ENCODE assay signal across 8 cellular contexts in the genomic region with DNA sequence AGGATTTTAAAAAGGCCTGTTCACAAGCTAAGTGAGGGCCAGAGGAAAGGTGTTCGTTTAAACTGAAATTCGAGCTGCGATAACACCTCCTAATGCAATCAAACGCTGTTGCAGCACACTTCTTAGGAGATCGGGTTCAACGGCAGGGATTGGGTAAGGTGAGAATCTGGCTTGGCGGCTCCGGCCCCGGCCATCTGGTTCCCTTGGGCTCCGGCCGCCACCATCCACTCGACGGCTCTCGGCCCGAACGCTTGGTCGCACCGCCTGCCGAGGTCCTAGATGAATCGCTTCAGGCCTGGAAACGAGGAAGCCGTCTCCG. TPM values are rescaled to one million over a fixed set of nuclear protein-coding genes. Genes with fewer than 3 reads are reported as not detected.
DNase-seq lines count a peak whose midpoint lies in the region; ATAC-seq, FAIRE-seq and TF ChIP-seq lines count a peak whose summit lies in the region.

No MANE protein-coding gene starts in this region.

- H3K4ac ChIP-seq in H1 (replicated peaks; ENCODE audit: insufficient read length, low read depth, low read length): peak overlapping the region; percentile 99

- CTCF ChIA-PET in PC-3 (lab: Charles Lee) (no interaction called here), H1 (lab: Charles Lee; ENCODE audit: partially characterized antibody) (interaction anchor here (1.3 kb wide), 1 partner anchor 10 kb away, joined by 3 read pairs; no protein-coding TSS in a partner anchor)
- CTCF ChIA-PET in naive thymus-derived CD4-positive, alpha-beta T cell (lab: Charles Lee): interaction anchor here (0.9 kb wide), 1 partner anchor 39 kb away, joined by 3 read pairs; a partner anchor contains a TSS

- no peaks in the 10 kb centered on the region for H3K9me3 Mint-ChIP-seq in CD4-positive, CD25-positive, alpha-beta regulatory T cell
- H3K9me3 Mint-ChIP-seq in naive thymus-derived CD4-positive, alpha-beta T cell: peaks cover 0 to 4% (median 0%) of the 10 kb centered on the region in 11 donors

- no peaks in the 10 kb centered on the region for H3K79me1 ChIP-seq in H1 (ENCODE audit: low read depth, low read length)

- H3K56ac ChIP-seq in H1 (replicated peaks; ENCODE audit: insufficient read length, low read depth, low read length): peak overlapping the region; percentile 94

- H2AFZ ChIP-seq in PC-3 (ENCODE audit: low read length) (peak overlapping the region; percentile 78), H1 (ENCODE audit: low read length) (peak overlapping the region; percentile 82)

- H3K18ac ChIP-seq in H1 (ENCODE audit: extremely low read depth, low read length): peak overlapping the region; percentile 94

- H3K36me3 Mint-ChIP-seq in CD4-positive, CD25-positive, alpha-beta regulatory T cell: peaks cover 12% of the 10 kb centered on the region
- peaks cover 0 to 26% (median 8%) of the 10 kb centered on the region in 5 donors for H3K36me3 Mint-ChIP-seq in naive thymus-derived CD4-positive, alpha-beta T cell

- peak; percentile 70 for FAIRE-seq in H1 (lab: Jason Lieb, UNC)
- no peak for FAIRE-seq in RCC 7860 (lab: Jason Lieb, UNC)

- no peaks in the 10 kb centered on the region for H3K9me2 ChIP-seq in PC-3 (replicated peaks; ENCODE audit: low read length)

- H3K9me3 ChIP-seq in CD4-positive, CD25-positive, alpha-beta regulatory T cell (ENCODE audit: control insufficient read depth in 2 of 2, low read length in 2 of 2): no peaks in the 10 kb centered on the region
- H3K9me3 ChIP-seq in PC-3 (ENCODE audit: low read length): no peaks in the 10 kb centered on the region
- no peaks in the 10 kb centered on the region for H3K9me3 ChIP-seq in H1 (ENCODE audit: insufficient read depth in 2 of 2, low read depth in 1 of 2, low read length in 1 of 2)
- H3K9me3 ChIP-seq in naive thymus-derived CD4-positive, alpha-beta T cell (ENCODE audit: control insufficient read depth in 2 of 3, low read length in 3 of 3): no peaks in the 10 kb centered on the region

- peak overlapping the region; percentile 98; the same call in 1 of the 2 replicates for H2BK12ac ChIP-seq in H1 (ENCODE audit: low read depth, low read length)

- POLR2A ChIA-PET in PC-3 (lab: Charles Lee; ENCODE audit: unreplicated experiment) (interaction anchor here (0.5 kb wide), 1 partner anchor 12 kb away, joined by 4 read pairs; no protein-coding TSS in a partner anchor), H1 (lab: Charles Lee; ENCODE audit: partially characterized antibody) (interaction anchor here (0.9 to 1.8 kb wide), 5 partner anchors 9 to 48 kb away, joined by 3 to 14 read pairs (median 5); no protein-coding TSS in a partner anchor)
- POLR2A ChIA-PET in naive thymus-derived CD4-positive, alpha-beta T cell (lab: Charles Lee): interaction anchor here (1.0 to 1.8 kb wide), 4 partner anchors 19 to 39 kb away, joined by 3 to 7 read pairs (median 4); a partner anchor contains a TSS

- H2BK15ac ChIP-seq in H1 (ENCODE audit: low read length): peak overlapping the region; percentile 93

- peaks cover 44% of the 10 kb centered on the region for H3K4me1 ChIP-seq in CD4-positive, CD25-positive, alpha-beta regulatory T cell (ENCODE audit: control insufficient read depth, insufficient read depth, low read length, poor library complexity, severe bottlenecking)
- peaks cover 40% of the 10 kb centered on the region for H3K4me1 ChIP-seq in PC-3 (ENCODE audit: insufficient read depth, low read length)
- H3K4me1 ChIP-seq in H1 (replicated peaks in 1 of 4; ENCODE audit: control insufficient read depth in 3 of 4, insufficient read depth in 4 of 4, low read length in 3 of 4): no peaks in the 10 kb centered on the region; a peak in 1 of 7 replicates
- peaks cover 20 to 22% of the 10 kb centered on the region in 2 donors for H3K4me1 ChIP-seq in naive thymus-derived CD4-positive, alpha-beta T cell (ENCODE audit: control insufficient read depth in 2 of 2, insufficient read depth in 2 of 2, low read length in 2 of 2)

- BruUV-seq in PC-3 (replicated peaks; lab: Mats Ljungman, UMichigan): TSS peak; percentile 79

- intact Hi-C loops in PC-3 (cut with micrococcal nuclease): loop anchor here (1.0 to 5.0 kb wide), 5 partner anchors 39 to 162 kb away; a partner anchor contains a TSS
- intact Hi-C loops in naive thymus-derived CD4-positive, alpha-beta T cell (cut with micrococcal nuclease): loop anchor here (1.0 to 10.0 kb wide), 12 partner anchors 20 to 1086 kb away; a partner anchor contains a TSS

- peak overlapping the region; percentile 99 for H3K27ac Mint-ChIP-seq in CD4-positive, CD25-positive, alpha-beta regulatory T cell
- peak overlapping the region; percentile 96 to 100 (median 99) for H3K27ac Mint-ChIP-seq in naive thymus-derived CD4-positive, alpha-beta T cell

- H4K20me1 ChIP-seq in PC-3 (ENCODE audit: low read length) (0 out of 2 replicates have a peak, but pooled peaks cover 7% of the 10 kb centered on the region), H1 (replicated peaks in 1 of 2; ENCODE audit: control insufficient read depth in 1 of 2, insufficient read depth in 2 of 2, low read length in 2 of 2) (peaks cover 0 to 2% of the 10 kb centered on the region in 2 experiments)

- H3K9ac ChIP-seq in PC-3 (ENCODE audit: low read length) (peak overlapping the region; percentile 98), H1 (replicated peaks in 1 of 4; ENCODE audit: extremely low read depth in 1 of 4, low read depth in 3 of 4, low read length in 3 of 4) (peak overlapping the region; percentile 77 to 98 (median 97))

- peak overlapping the region; percentile 88 for H3K4me3 ChIP-seq in CD4-positive, CD25-positive, alpha-beta regulatory T cell (ENCODE audit: low read depth, low read length)
- peak overlapping the region; percentile 94 for H3K4me3 ChIP-seq in PC-3 (ENCODE audit: low read length)
- peak overlapping the region; percentile 83 to 94 (median 90) for H3K4me3 ChIP-seq in H1 (ENCODE audit: extremely low read depth in 1 of 4, insufficient read depth in 2 of 4, low read depth in 3 of 4, low read length in 4 of 4)
- peak overlapping the region; percentile 93 for H3K4me3 ChIP-seq in naive thymus-derived CD4-positive, alpha-beta T cell (ENCODE audit: low read length)

- peaks cover 64% of the 10 kb centered on the region for H3K79me2 ChIP-seq in PC-3 (ENCODE audit: low read length)
- H3K79me2 ChIP-seq in H1 (ENCODE audit: control insufficient read depth in 1 of 2, insufficient read depth in 2 of 2, low read length in 2 of 2): peaks cover 0 to 53% of the 10 kb centered on the region in 2 experiments; a peak in 3 of 4 replicates

- H2AK5ac ChIP-seq in H1 (ENCODE audit: low read depth, low read length): peak overlapping the region; percentile 96

- H3K14ac ChIP-seq in H1 (ENCODE audit: insufficient read length): no peak overlapping the region

- H2BK20ac ChIP-seq in H1 (ENCODE audit: low read length): no peak overlapping the region

- ATAC-seq in CD4-positive, CD25-positive, alpha-beta regulatory T cell (ENCODE audit: low read depth in 2 of 2): peak; percentile 1 to 5
- ATAC-seq in GM19372 (IDR thresholded peaks at IDR 0.05; ENCODE audit: low read depth, unreplicated experiment): peak; percentile 28
- peak; percentile 21 for ATAC-seq in HG03442 (IDR thresholded peaks at IDR 0.05; ENCODE audit: unreplicated experiment)
- peak; percentile 38 for ATAC-seq in PC-3
- ATAC-seq in naive thymus-derived CD4-positive, alpha-beta T cell: peak; percentile 8

- H3K23ac ChIP-seq in H1 (ENCODE audit: insufficient read length): no peak overlapping the region

- peak overlapping the region; percentile 98 for H4K91ac ChIP-seq in H1 (replicated peaks; ENCODE audit: insufficient read length, low read length)

- peak overlapping the region; percentile 97 for H3K27ac ChIP-seq in CD4-positive, CD25-positive, alpha-beta regulatory T cell (ENCODE audit: insufficient read depth, low read length, poor library complexity, severe bottlenecking)
- H3K27ac ChIP-seq in PC-3 (ENCODE audit: low read length) (peak overlapping the region; percentile 92), H1 (ENCODE audit: low read depth, low read length) (peak overlapping the region; percentile 99)
- peak overlapping the region; percentile 96 for H3K27ac ChIP-seq in naive thymus-derived CD4-positive, alpha-beta T cell (ENCODE audit: low read depth, low read length)

- peak overlapping the region; percentile 99 for H4K8ac ChIP-seq in H1 (ENCODE audit: extremely low read depth, insufficient read depth, low read length)

- peak overlapping the region; percentile 100 for H2BK5ac ChIP-seq in H1 (ENCODE audit: low read depth, low read length)

- peak overlapping the region; percentile 98 for H4K5ac ChIP-seq in H1 (ENCODE audit: insufficient read length, low read depth, low read length)

- no peak for TF ChIP-seq EP300 in H1 (IDR thresholded peaks at IDR 0.05; ENCODE audit: borderline replicate concordance in 1 of 2, low read depth in 2 of 2, low read length in 2 of 2)

- DNase-seq in CD4-positive, CD25-positive, alpha-beta regulatory T cell: no peak
- DNase-seq in PC-3: no peak
- DNase-seq in H1 (ENCODE audit: low read depth in 1 of 2, low spot score in 2 of 2): no peak
- DNase-seq in naive thymus-derived CD4-positive, alpha-beta T cell: peak in 1 of 9 donors; percentile 11
- no peak for DNase-seq in RCC 7860 (ENCODE audit: low spot score)
- no peak for DNase-seq in KG1 (lab: John Stamatoyannopoulos, UW)

- H3K27me3 ChIP-seq in CD4-positive, CD25-positive, alpha-beta regulatory T cell (ENCODE audit: control insufficient read depth, insufficient read depth, low read length): no peaks in the 10 kb centered on the region
- H3K27me3 ChIP-seq in PC-3 (ENCODE audit: low read length) (no peaks in the 10 kb centered on the region), H1 (replicated peaks in 1 of 4; ENCODE audit: control insufficient read depth in 3 of 4, extremely low read depth in 1 of 4, insufficient read depth in 3 of 4, low read length in 3 of 4) (no peaks in the 10 kb centered on the region)
- no peaks in the 10 kb centered on the region for H3K27me3 ChIP-seq in naive thymus-derived CD4-positive, alpha-beta T cell (ENCODE audit: control insufficient read depth in 2 of 2, insufficient read depth in 2 of 2, low read length in 2 of 2)

- H3K4me3 Mint-ChIP-seq in CD4-positive, CD25-positive, alpha-beta regulatory T cell: peak overlapping the region; percentile 96 to 98 (median 96)
- peak overlapping the region; percentile 89 to 99 (median 97) for H3K4me3 Mint-ChIP-seq in naive thymus-derived CD4-positive, alpha-beta T cell

- H2BK120ac ChIP-seq in H1 (replicated peaks; ENCODE audit: low read depth, low read length): peak overlapping the region; percentile 99

- H3K4me2 ChIP-seq in PC-3 (ENCODE audit: low read length) (peak overlapping the region; percentile 80), H1 (ENCODE audit: insufficient read depth in 1 of 2, low read depth in 2 of 2, low read length in 2 of 2) (peak overlapping the region; percentile 89 to 95)

- TF ChIP-seq CTCF in PC-3 (conservative IDR thresholded peaks at IDR 0.05; ENCODE audit: low read depth, low read length) (no peak), H1 (IDR thresholded peaks at IDR 0.05; ENCODE audit: control extremely low read depth in 1 of 3, insufficient read depth in 1 of 3, low read depth in 1 of 3, low read length in 3 of 3) (no peak)

- H3K23me2 ChIP-seq in H1 (ENCODE audit: low read depth, low read length): peaks cover 8% of the 10 kb centered on the region; the same call in 1 of the 2 replicates

- TF ChIP-seq POLR2A in H1 (IDR thresholded peaks at IDR 0.05; ENCODE audit: control extremely low read depth in 1 of 2, low read depth in 2 of 2, low read length in 2 of 2): no peak

- 1% methylated on average over 23 of the region's 23 CpGs; no CpG with 5 or more reads in 1 of the 2 experiments for WGBS in H1 (ENCODE audit: extremely low coverage in 1 of 2, insufficient coverage in 1 of 2, insufficient read length in 1 of 2, insufficient replicate concordance in 2 of 2, low coverage in 1 of 2, low lambda C conversion rate in 2 of 2, missing lambda C conversion rate in 1 of 2), 2 experiments

- peaks cover 3% of the 10 kb centered on the region for H3K27me3 Mint-ChIP-seq in CD4-positive, CD25-positive, alpha-beta regulatory T cell
- H3K27me3 Mint-ChIP-seq in naive thymus-derived CD4-positive, alpha-beta T cell: peaks cover 0 to 4% (median 0%) of the 10 kb centered on the region in 5 donors

- peaks cover 36 to 74% (median 44%) of the 10 kb centered on the region in 4 donors for H3K4me1 Mint-ChIP-seq in CD4-positive, CD25-positive, alpha-beta regulatory T cell
- H3K4me1 Mint-ChIP-seq in naive thymus-derived CD4-positive, alpha-beta T cell: peaks cover 33 to 72% (median 63%) of the 10 kb centered on the region in 7 donors

- H3K36me3 ChIP-seq in CD4-positive, CD25-positive, alpha-beta regulatory T cell (ENCODE audit: control insufficient read depth, insufficient read depth, low read length): peaks cover 4% of the 10 kb centered on the region
- H3K36me3 ChIP-seq in PC-3 (ENCODE audit: low read depth, low read length) (peaks cover 16% of the 10 kb centered on the region), H1 (ENCODE audit: control insufficient read depth in 2 of 4, insufficient read depth in 4 of 4, low read length in 3 of 4) (peaks cover 0 to 15% (median 3%) of the 10 kb centered on the region in 4 experiments; a peak in 3 of 8 replicates)
- H3K36me3 ChIP-seq in naive thymus-derived CD4-positive, alpha-beta T cell (ENCODE audit: control insufficient read depth in 2 of 3, insufficient read depth in 3 of 3, low read length in 3 of 3): peaks cover 0 to 3% (median 1%) of the 10 kb centered on the region in 3 experiments

- no peaks in the 10 kb centered on the region for H3F3A ChIP-seq in PC-3 (ENCODE audit: low read length, unreplicated experiment)

- no peak for TF ChIP-seq RAD21 in H1 (IDR thresholded peaks at IDR 0.05 in 1 of 2, conservative IDR thresholded peaks at IDR 0.05 in 1 of 2; ENCODE audit: low read depth in 2 of 2, low read length in 2 of 2)

RNA-seq across cellular contexts. Expression of a gene that starts 0.4 kb away (rescaled TPM):
- 15.4 TPM for total RNA-seq in CD4-positive, CD25-positive, alpha-beta regulatory T cell
- 10 to 100 TPM; 11.4 to 17.2 (median 16.0) TPM for polyA plus RNA-seq in CD4-positive, CD25-positive, alpha-beta regulatory T cell
- 5.0 and 8.1 TPM in 2 replicates for total RNA-seq in PC-3 (2014; rRNA removed)
- 5.4 and 5.8 TPM in 2 replicates for total RNA-seq in H1 (2021; fragmentation: NEBNext Ultra II Directional; extraction: Animal tissue kit (Norgen Biotek cat#: 25700))
- 8.7 and 13.4 TPM in 2 replicates for polyA plus RNA-seq in H1 (2011; rRNA removed)
- 9.3 TPM for polyA plus RNA-seq in H1 (2011; cell fraction: cytosol; rRNA removed)
- 9.2 TPM for polyA plus RNA-seq in H1 (2011; cell fraction: nucleus; rRNA removed)
- 3.5 to 4.8 TPM (median 3.7 TPM) in 4 replicates for polyA plus RNA-seq in H1 (2012, experiment 1 of 2)
- polyA plus RNA-seq in H1 (2012, experiment 2 of 2): 2.1 TPM
- polyA plus RNA-seq in H1 (2013, experiment 1 of 2): 6.7 TPM
- 5.9 TPM for polyA plus RNA-seq in H1 (2013, experiment 2 of 2)
- 5.9 and 6.0 TPM in 2 replicates for polyA minus RNA-seq in H1 (2011; rRNA and poly(A)+ RNA removed)
- polyA minus RNA-seq in H1 (2011; cell fraction: cytosol; rRNA and poly(A)+ RNA removed): 5.1 TPM
- 11.4 TPM for polyA minus RNA-seq in H1 (2011; cell fraction: nucleus; rRNA and poly(A)+ RNA removed)
- total RNA-seq in naive thymus-derived CD4-positive, alpha-beta T cell: 10 to 100 TPM in 3 of 5 experiments, 1 to 10 TPM in 2; 6.0 to 19.1 (median 17.1) TPM
- 10 to 100 TPM; 10.8 to 19.4 TPM for polyA plus RNA-seq in naive thymus-derived CD4-positive, alpha-beta T cell

RNA-seq across cellular contexts. Expression of a gene that starts 0.6 kb away (rescaled TPM):
- total RNA-seq in CD4-positive, CD25-positive, alpha-beta regulatory T cell: 57.2 TPM
- 10 to 100 TPM; 28.7 to 37.1 (median 30.6) TPM for polyA plus RNA-seq in CD4-positive, CD25-positive, alpha-beta regulatory T cell
- total RNA-seq in PC-3 (2014; rRNA removed): 18.4 and 30.1 TPM in 2 replicates
- 45.7 and 48.3 TPM in 2 replicates for total RNA-seq in H1 (2021; fragmentation: NEBNext Ultra II Directional; extraction: Animal tissue kit (Norgen Biotek cat#: 25700))
- polyA plus RNA-seq in H1 (2011; rRNA removed): 11.1 and 18.0 TPM in 2 replicates
- 18.0 TPM for polyA plus RNA-seq in H1 (2011; cell fraction: cytosol; rRNA removed)
- 11.6 TPM for polyA plus RNA-seq in H1 (2011; cell fraction: nucleus; rRNA removed)
- 32.5 to 47.5 TPM (median 37.4 TPM) in 4 replicates for polyA plus RNA-seq in H1 (2012, experiment 1 of 2)
- polyA plus RNA-seq in H1 (2012, experiment 2 of 2): 4.5 TPM
- polyA plus RNA-seq in H1 (2013, experiment 1 of 2): 36.8 TPM
- 37.6 TPM for polyA plus RNA-seq in H1 (2013, experiment 2 of 2)
- 76.7 and 127 TPM in 2 replicates for polyA minus RNA-seq in H1 (2011; rRNA and poly(A)+ RNA removed)
- 38.1 TPM for polyA minus RNA-seq in H1 (2011; cell fraction: cytosol; rRNA and poly(A)+ RNA removed)
- polyA minus RNA-seq in H1 (2011; cell fraction: nucleus; rRNA and poly(A)+ RNA removed): 48.4 TPM
- total RNA-seq in naive thymus-derived CD4-positive, alpha-beta T cell: 10 to 100 TPM; 35.8 to 71.3 (median 43.4) TPM
- polyA plus RNA-seq in naive thymus-derived CD4-positive, alpha-beta T cell: 10 to 100 TPM; 19.3 to 35.7 TPM

RNA-seq across cellular contexts. Expression of a gene that starts 39.4 kb away (rescaled TPM):
- 44.1 TPM for total RNA-seq in CD4-positive, CD25-positive, alpha-beta regulatory T cell
- 10 to 100 TPM; 70.3 to 88.5 (median 77.0) TPM for polyA plus RNA-seq in CD4-positive, CD25-positive, alpha-beta regulatory T cell
- 145 and 181 TPM in 2 replicates for total RNA-seq in PC-3 (2014; rRNA removed)
- total RNA-seq in H1 (2021; fragmentation: NEBNext Ultra II Directional; extraction: Animal tissue kit (Norgen Biotek cat#: 25700)): 109 and 111 TPM in 2 replicates
- 95.9 and 114 TPM in 2 replicates for polyA plus RNA-seq in H1 (2011; rRNA removed)
- 157 TPM for polyA plus RNA-seq in H1 (2011; cell fraction: cytosol; rRNA removed)
- polyA plus RNA-seq in H1 (2011; cell fraction: nucleus; rRNA removed): 57.0 TPM
- 91.7 to 127 TPM (median 105 TPM) in 4 replicates for polyA plus RNA-seq in H1 (2012, experiment 1 of 2)
- polyA plus RNA-seq in H1 (2012, experiment 2 of 2): 31.3 TPM
- 146 TPM for polyA plus RNA-seq in H1 (2013, experiment 1 of 2)
- polyA plus RNA-seq in H1 (2013, experiment 2 of 2): 153 TPM
- polyA minus RNA-seq in H1 (2011; rRNA and poly(A)+ RNA removed): 26.4 and 38.7 TPM in 2 replicates
- 54.5 TPM for polyA minus RNA-seq in H1 (2011; cell fraction: cytosol; rRNA and poly(A)+ RNA removed)
- 37.9 TPM for polyA minus RNA-seq in H1 (2011; cell fraction: nucleus; rRNA and poly(A)+ RNA removed)
- 100 to 1,000 TPM in 1 of 5 experiments, 10 to 100 TPM in 4; 33.8 to 105 (median 56.0) TPM for total RNA-seq in naive thymus-derived CD4-positive, alpha-beta T cell
- 10 to 100 TPM; 54.2 to 64.0 TPM for polyA plus RNA-seq in naive thymus-derived CD4-positive, alpha-beta T cell
